ENCODE assay signal across 3 cellular contexts in genomic region chr15:100437261-100437660, GRCh38.
"Had no signal": no experiment of that assay in that cellular context is flagged by ENCODE, and none has a peak within 500 bp of the region (broad histone marks: within the 10 kb centered on the region; RNA-seq: fewer than 3 reads in every experiment).

No MANE protein-coding gene starts in this region.

- DNase-seq: GDM1, GF-D8 had no signal

- ATAC-seq: GM12878 had no signal

- H3K4me3 ChIP-seq: GM12878 had no signal
